ENCODE assay signal across 9 cellular contexts in genomic region chr14:69719501-69719951, GRCh38. TPM values are rescaled to one million over a fixed set of nuclear protein-coding genes. Genes with fewer than 3 reads are reported as not detected.
DNase-seq lines count a peak whose midpoint lies in the region; TF ChIP-seq lines count a peak whose summit lies in the region.
"Had no signal": no experiment of that assay in that cellular context is flagged by ENCODE, and none has a peak within 500 bp of the region (broad histone marks: within the 10 kb centered on the region; RNA-seq: fewer than 3 reads in every experiment).

No MANE protein-coding gene starts in this region.

- H3K4me3 ChIP-seq in foreskin fibroblast (ENCODE audit: low read depth in 1 of 2, low read length in 2 of 2) = no peak overlapping the region

- DNase-seq in GF-D8 (lab: John Stamatoyannopoulos, UW) (peak; percentile 77), UCSD-AML1 (lab: John Stamatoyannopoulos, UW; ENCODE audit: unreplicated experiment) (peak; percentile 49), foreskin fibroblast (peak; percentile 69 to 77), pulmonary artery endothelial cell (ENCODE audit: low read depth, low spot score) (peak; percentile 82), NCI-H2227 treated with DMSO at 0.1 percent for 48 hours (lab: John Stamatoyannopoulos, UW) (no peak), NCI-H69 (lab: John Stamatoyannopoulos, UW) (no peak), RKO (ENCODE audit: low spot score) (no peak), type B pancreatic cell (ENCODE audit: extremely low spot score, unreplicated experiment) (no peak)
- DNase-seq: stimulated activated CD4-positive, alpha-beta T cell treated with anti-CD3 and anti-CD28 coated beads, Interleukin-2, amount 100 ng/mL, for 24 hours had no signal

- H3K4me3 Mint-ChIP-seq in type B pancreatic cell = no peak overlapping the region

- no peaks in the 10 kb centered on the region for H3K9me3 Mint-ChIP-seq in type B pancreatic cell

- TF ChIP-seq CTCF in foreskin fibroblast (IDR thresholded peaks at IDR 0.05; ENCODE audit: low read depth, low read length) (no peak), type B pancreatic cell (conservative IDR thresholded peaks at IDR 0.05) (no peak)

- peaks cover 5% of the 10 kb centered on the region for H3K36me3 Mint-ChIP-seq in type B pancreatic cell

- H3K27ac Mint-ChIP-seq in type B pancreatic cell = no peak overlapping the region

- H3K27me3 Mint-ChIP-seq in type B pancreatic cell = no peaks in the 10 kb centered on the region

- H3K4me1 Mint-ChIP-seq in type B pancreatic cell (ENCODE audit: unreplicated experiment) = peaks cover 19% of the 10 kb centered on the region

RNA-seq across cellular contexts. Expression of gene SRSF5, which starts 47.4 kb away (rescaled TPM):
- 124 and 130 TPM in 2 replicates for total RNA-seq in pulmonary artery endothelial cell
- total RNA-seq in type B pancreatic cell (ENCODE audit: low replicate concordance) = 388 and 417 TPM in 2 replicates

Comparison
In these comparisons a context has a peak if more than half of its experiments do, and no peak if none do; other contexts are left out.
1. DNase-seq: peak in GF-D8 (single experiment), UCSD-AML1 (single experiment), foreskin fibroblast (2 of 2) and pulmonary artery endothelial cell (single experiment); none in NCI-H2227 treated with DMSO at 0.1 percent for 48 hours (single experiment), NCI-H69 (single experiment), RKO (single experiment) and type B pancreatic cell (single experiment).